Comparison of ENCODE assay signal across 25 cellular contexts in genomic region chr10:126481181-126481580, GRCh38.
"Had no signal": no experiment of that assay in that cellular context is flagged by ENCODE, and none has a peak within 500 bp of the region (broad histone marks: within the 10 kb centered on the region; RNA-seq: fewer than 3 reads in every experiment).

No MANE protein-coding gene starts in this region.

- H3K27ac ChIP-seq: pancreas, psoas muscle, suprapubic skin, tibial artery, upper lobe of right lung had no signal

- H3K4me1 ChIP-seq: pancreas, psoas muscle, suprapubic skin, upper lobe of right lung had no signal

- DNase-seq: activated CD4-positive, alpha-beta T cell treated with anti-CD3 and anti-CD28 coated beads for 1 hour; activated CD4-positive, alpha-beta T cell treated with anti-CD3 and anti-CD28 coated beads, Interleukin-2, amount 50 U/mL, for 1 hour; activated CD8-positive, alpha-beta T cell treated with anti-CD3 and anti-CD28 coated beads for 36 hours; activated gamma-delta T cell treated with Interleukin-2 at 50 U/mL for 16 hours; activated T-cell treated with anti-CD3 and anti-CD28 coated beads, Interleukin-2, amount 50 U/mL, for 4 hours; dermis blood vessel endothelial cell; effector CD4-positive, alpha-beta T cell; foreskin fibroblast; hippocampal formation; left colon; midbrain; naive thymus-derived CD8-positive, alpha-beta T cell; nucleus accumbens; pancreas; psoas muscle; stimulated activated CD4-positive, alpha-beta T cell treated with anti-CD3 and anti-CD28 coated beads, Interleukin-15, amount 100 ng/mL, for 24 hours; stimulated activated CD4-positive, alpha-beta T cell treated with anti-CD3 and anti-CD28 coated beads, Interleukin-2, amount 100 ng/mL, for 24 hours; stimulated activated naive CD4-positive, alpha-beta T cell; T-helper 2 cell; tibial artery; upper lobe of right lung had no signal

- H3K9me3 ChIP-seq: pancreas, suprapubic skin, upper lobe of right lung had no signal

- H3K27me3 ChIP-seq: pancreas, tibial artery, upper lobe of right lung had no signal

- ATAC-seq: activated CD8-positive, alpha-beta T cell treated with anti-CD3 and anti-CD28 coated beads for 36 hours; activated naive CD4-positive, alpha-beta T cell treated with anti-CD3 and anti-CD28 coated beads, Interleukin-2, amount 50 U/mL, for 72 hours; activated T-cell treated with anti-CD3 and anti-CD28 coated beads, Interleukin-2, amount 50 U/mL, for 4 hours; activated T-helper 17 cell treated with anti-CD3 and anti-CD28 coated beads, Interleukin-2, amount 50 U/mL, for 72 hours; left colon; naive thymus-derived CD8-positive, alpha-beta T cell; pancreas; psoas muscle; upper lobe of right lung; WTC11 had no signal

- H3K36me3 ChIP-seq: pancreas, suprapubic skin, tibial artery, upper lobe of right lung had no signal

- H3K4me3 ChIP-seq: pancreas, psoas muscle, suprapubic skin, tibial artery, upper lobe of right lung had no signal
